Comparison of ENCODE assay signal across 23 cellular contexts in the genomic region with DNA sequence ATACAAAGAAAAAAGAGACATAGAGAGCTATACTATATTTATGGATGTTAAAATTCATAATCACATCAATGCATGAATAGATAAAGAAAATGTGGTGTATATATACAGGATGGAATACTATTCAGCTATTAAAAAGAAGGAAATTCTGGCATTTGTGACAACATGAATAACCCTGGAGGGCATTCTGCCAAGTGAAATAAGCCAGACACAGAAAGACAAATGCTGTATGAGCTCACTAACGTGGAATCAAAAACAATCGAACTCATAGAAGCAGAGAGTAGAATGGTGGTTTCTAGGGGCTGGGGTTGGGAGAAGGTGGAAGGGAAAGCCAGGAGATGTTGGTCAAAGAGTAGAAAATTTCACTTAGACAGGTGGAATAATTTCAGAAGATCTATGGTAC. TPM values are rescaled to one million over a fixed set of nuclear protein-coding genes. Genes with fewer than 3 reads are reported as not detected.
DNase-seq lines count a peak whose midpoint lies in the region; ATAC-seq, FAIRE-seq and TF ChIP-seq lines count a peak whose summit lies in the region.
"Had no signal": no experiment of that assay in that cellular context is flagged by ENCODE, and none has a peak within 500 bp of the region (broad histone marks: within the 10 kb centered on the region; RNA-seq: fewer than 3 reads in every experiment).

No MANE protein-coding gene starts in this region.

- H3K36me3 ChIP-seq in fibroblast of lung (ENCODE audit: control insufficient read depth, insufficient read depth, low read length) = no peaks in the 10 kb centered on the region
- H3K36me3 ChIP-seq: BE2C had no signal

- H3K27ac ChIP-seq in fibroblast of lung (ENCODE audit: insufficient read depth, low read length) = no peak overlapping the region
- H3K27ac ChIP-seq: 22Rv1 had no signal

- TF ChIP-seq CTCF in AG10803 (conservative IDR thresholded peaks at IDR 0.05; ENCODE audit: low read length) = no peak
- no peak for TF ChIP-seq CTCF in fibroblast of lung (conservative IDR thresholded peaks at IDR 0.05 in 1 of 2, IDR thresholded peaks at IDR 0.05 in 1 of 2; ENCODE audit: low read depth in 1 of 2, low read length in 2 of 2)

- no peak overlapping the region for H3K9ac ChIP-seq in fibroblast of lung (ENCODE audit: insufficient read depth, low read length)

- H3K79me2 ChIP-seq in fibroblast of lung (ENCODE audit: control insufficient read depth, insufficient read depth, low read length) = no peaks in the 10 kb centered on the region

- H3K4me1 ChIP-seq in fibroblast of lung (ENCODE audit: control insufficient read depth, extremely low read depth, insufficient read depth, low read length) = no peaks in the 10 kb centered on the region

- H2AFZ ChIP-seq in fibroblast of lung (ENCODE audit: low read length) = no peak overlapping the region

- FAIRE-seq in frontal cortex (lab: Jason Lieb, UNC) = no peak
- FAIRE-seq: D721Med, GM12891 had no signal

- H4K20me1 ChIP-seq in fibroblast of lung (ENCODE audit: control insufficient read depth, extremely low read depth, insufficient read depth, low read length) = no peaks in the 10 kb centered on the region

- in situ Hi-C loops in KBM-7 (cut with MboI; ENCODE audit: low pct_unique_long_range_greater_than_20kb, low sequenced_read_pairs) = no loop called here

- no peaks in the 10 kb centered on the region for H3K27me3 ChIP-seq in fibroblast of lung (ENCODE audit: control insufficient read depth, insufficient read depth, low read length)
- H3K27me3 ChIP-seq: BE2C had no signal

- ATAC-seq in GM21390 (IDR thresholded peaks at IDR 0.05; ENCODE audit: unreplicated experiment) (no peak), GM21723 (IDR thresholded peaks at IDR 0.05; ENCODE audit: unreplicated experiment) (no peak)

- DNase-seq in AG10803 (ENCODE audit: low read depth) = peak; percentile 9
- DNase-seq in NCI-H226 = peak; percentile 14
- DNase-seq in fibroblast of lung (ENCODE audit: low read depth in 2 of 2) = peak; percentile 25 to 28
- DNase-seq in lung microvascular endothelial cell (ENCODE audit: low read depth in 2 of 2) = peak; percentile 6 to 69
- no peak for DNase-seq in KBM-7
- no peak for DNase-seq in frontal cortex (ENCODE audit: low spot score in 2 of 2)
- DNase-seq: BE2C; CD4-positive, alpha-beta memory T cell; DMS79; GF-D8; H9; NCI-H1436; NCI-H2029; NCI-H2171; NCI-H446 treated with DMSO at 0.1 percent for 48 hours; OCI-M1; RPMI8226; SIG-M5 had no signal

- no peaks in the 10 kb centered on the region for H3K9me3 ChIP-seq in fibroblast of lung (ENCODE audit: control insufficient read depth, insufficient read depth, low read depth, low read length)
- H3K9me3 ChIP-seq: BE2C had no signal

- no peak overlapping the region for H3K4me3 ChIP-seq in AG10803 (ENCODE audit: low read length)
- H3K4me3 ChIP-seq in fibroblast of lung (replicated peaks in 1 of 4; ENCODE audit: control extremely low read depth in 1 of 4, insufficient read depth in 1 of 4, low read depth in 3 of 4, low read length in 4 of 4) = no peak overlapping the region

- no peak overlapping the region for H3K4me2 ChIP-seq in fibroblast of lung (ENCODE audit: extremely low read depth, insufficient read depth, low read length)

RNA-seq across cellular contexts. Expression of a gene that starts 24.0 kb away (rescaled TPM):
- total RNA-seq in fibroblast of lung (12.6 and 14.5 TPM in 2 replicates), lung microvascular endothelial cell (6.3 and 10.7 TPM in 2 replicates), frontal cortex (22.8 TPM)
- 13.7 and 20.5 TPM in 2 replicates for polyA plus RNA-seq in fibroblast of lung
- 7.8 and 12.8 TPM in 2 replicates for polyA plus RNA-seq in fibroblast of lung (2012)
- 1.1 and 1.7 TPM in 2 replicates for polyA minus RNA-seq in fibroblast of lung (ENCODE audit: low replicate concordance)

RNA-seq across cellular contexts. Expression of a gene that starts 36.3 kb away (rescaled TPM):
- 18.7 and 20.3 TPM in 2 replicates for total RNA-seq in fibroblast of lung
- polyA plus RNA-seq in fibroblast of lung = 14.7 and 21.8 TPM in 2 replicates
- polyA plus RNA-seq in fibroblast of lung (2012) = 10.7 and 18.8 TPM in 2 replicates
- polyA minus RNA-seq in fibroblast of lung (ENCODE audit: low replicate concordance) = 2.1 and 3.8 TPM in 2 replicates
- 11.3 and 17.9 TPM in 2 replicates for total RNA-seq in lung microvascular endothelial cell
- total RNA-seq in frontal cortex = 20.8 TPM

RNA-seq across cellular contexts. Expression of a gene that starts 37.3 kb away (rescaled TPM):
- 2.6 and 3.3 TPM in 2 replicates for total RNA-seq in fibroblast of lung
- polyA plus RNA-seq in fibroblast of lung = 1.0 and 1.7 TPM in 2 replicates
- 0.90 and 1.7 TPM in 2 replicates for polyA plus RNA-seq in fibroblast of lung (2012)
- polyA minus RNA-seq in fibroblast of lung (ENCODE audit: low replicate concordance) = 0.82 and 6.6 TPM in 2 replicates
- 4.6 TPM in 2 replicates for total RNA-seq in lung microvascular endothelial cell
- total RNA-seq in frontal cortex = 7.3 TPM

Comparison
In these comparisons a context has a peak if more than half of its experiments do, and no peak if none do; other contexts are left out.
1. DNase-seq: peak in AG10803 (single experiment), NCI-H226 (single experiment), fibroblast of lung (2 of 2) and lung microvascular endothelial cell (2 of 2); none in KBM-7 (single experiment) and frontal cortex (0 of 2).